In genomic region chr2:181891258-181891965, GRCh38 we compare ENCODE assay signal across 7 cellular contexts. TPM values are rescaled to one million over a fixed set of nuclear protein-coding genes. Genes with fewer than 3 reads are reported as not detected.
DNase-seq lines count a peak whose midpoint lies in the region; ATAC-seq and TF ChIP-seq lines count a peak whose summit lies in the region.

Gene ITPRID2 (plus strand): TSS chr2:181891730. CDS start chr2:181892067, 337 bp downstream.

- H3K4me3 ChIP-seq in astrocyte of the spinal cord (ENCODE audit: low read depth, low read length) (peak within 1 kb of the TSS; percentile 89), iPS DF 6.9 (ENCODE audit: low read length) (peak within 1 kb of the TSS; percentile 60; the same call in 1 of the 2 replicates), sigmoid colon (peak within 1 kb of the TSS; percentile 91 to 98 (median 94))

- H3K4me1 ChIP-seq in iPS DF 6.9 (ENCODE audit: control insufficient read depth, insufficient read depth, low read length) (no peaks in the 10 kb centered on the region), sigmoid colon (peaks cover 0 to 48% (median 29%) of the 10 kb centered on the region in 4 donors)

- H3K9me3 ChIP-seq in iPS DF 6.9 (ENCODE audit: control insufficient read depth, insufficient read depth, low read length) (no peaks in the 10 kb centered on the region), sigmoid colon (no peaks in the 10 kb centered on the region)

- H3K36me3 ChIP-seq in iPS DF 6.9 (ENCODE audit: control insufficient read depth, insufficient read depth, low read length) (no peaks in the 10 kb centered on the region), sigmoid colon (no peaks in the 10 kb centered on the region)

- H3K27ac ChIP-seq in iPS DF 6.9 (ENCODE audit: low read length) (no peak within 1 kb of the TSS), sigmoid colon (peak within 1 kb of the TSS; percentile 94 to 99 (median 96))

- intact Hi-C loops in sigmoid colon (cut with DNase I): loop anchor here (5.0 to 10.0 kb wide), 3 partner anchors 183 to 1884 kb away; partner anchors contain the start of genes CWC22 and UBE2E3

- DNase-seq in GM13977 (ENCODE audit: low spot score) (peak; percentile 96), NCI-H1105 treated with DMSO at 0.1 percent for 48 hours (lab: John Stamatoyannopoulos, UW) (peak; percentile 62), T1000 (lab: John Stamatoyannopoulos, UW) (peak; percentile 75), astrocyte of the spinal cord (ENCODE audit: low read depth, low spot score) (peak; percentile 92), iPS DF 6.9 (ENCODE audit: low read depth, low spot score) (no peak), sigmoid colon (peak; percentile 93)

- peak; percentile 88 for ATAC-seq in HG02678 (IDR thresholded peaks at IDR 0.05; ENCODE audit: unreplicated experiment)

- TF ChIP-seq EP300 in sigmoid colon (IDR thresholded peaks at IDR 0.05): no peak

- TF ChIP-seq CTCF in GM13977 (IDR thresholded peaks at IDR 0.05; ENCODE audit: extremely low read depth, insufficient read depth, missing control alignments): peak; percentile 30
- no peak for TF ChIP-seq CTCF in astrocyte of the spinal cord (IDR thresholded peaks at IDR 0.05; ENCODE audit: low read depth, low read length)
- no peak for TF ChIP-seq CTCF in sigmoid colon (IDR thresholded peaks at IDR 0.05)

- no peak for TF ChIP-seq POLR2A in sigmoid colon (IDR thresholded peaks at IDR 0.05)

- H3K27me3 ChIP-seq in iPS DF 6.9 (ENCODE audit: control insufficient read depth, insufficient read depth, low read length) (no peaks in the 10 kb centered on the region), sigmoid colon (no peaks in the 10 kb centered on the region)

- in situ Hi-C loops in GM13977 (cut with MboI; ENCODE audit: low pct_unique_long_range_greater_than_20kb, low sequenced_read_pairs, unreplicated experiment) (no loop called here), astrocyte of the spinal cord (cut with HindIII; ENCODE audit: low sequenced_read_pairs) (no loop called here)

- 100% methylated on average over 1 of the region's 58 CpGs for WGBS in iPS DF 6.9 (ENCODE audit: insufficient coverage, insufficient read length)
- WGBS in sigmoid colon, 2 donors: 0 to 1% methylated on average over 58 of the region's 58 CpGs

RNA-seq across cellular contexts. Expression of gene ITPRID2, which starts in this region (rescaled TPM):
- 100 to 1,000 TPM in 1 of 4 donors, 10 to 100 TPM in 3; 70.9 to 129 (median 81.2) TPM for total RNA-seq in sigmoid colon
- polyA plus RNA-seq in sigmoid colon: 100 to 1,000 TPM in 2 of 3 donors, 10 to 100 TPM in 1; 75.7 to 135 (median 116) TPM
